In genomic region chr2:162890690-162891311, GRCh38 we compare ENCODE assay signal across 9 cellular contexts. TPM values are rescaled to one million over a fixed set of nuclear protein-coding genes. Genes with fewer than 3 reads are reported as not detected.
DNase-seq lines count a peak whose midpoint lies in the region; ATAC-seq and TF ChIP-seq lines count a peak whose summit lies in the region.
"Had no signal": no experiment of that assay in that cellular context is flagged by ENCODE, and none has a peak within 500 bp of the region (broad histone marks: within the 10 kb centered on the region; RNA-seq: fewer than 3 reads in every experiment).

No MANE protein-coding gene starts in this region.

- H4K8ac ChIP-seq in neuronal stem cell (ENCODE audit: low read depth, low read length) = no peak overlapping the region

- no peaks in the 10 kb centered on the region for H3K36me3 ChIP-seq in Panc1 (ENCODE audit: control insufficient read depth, insufficient read depth, low read length)
- H3K36me3 ChIP-seq in neuronal stem cell (replicated peaks in 1 of 2; ENCODE audit: control insufficient read depth in 2 of 2, insufficient read depth in 2 of 2, low read length in 2 of 2) = no peaks in the 10 kb centered on the region

- ATAC-seq in Panc1 = peak; percentile 90

- H3K4me1 ChIP-seq in Panc1 (ENCODE audit: control insufficient read depth, insufficient read depth, low read length) (no peaks in the 10 kb centered on the region), neuronal stem cell (ENCODE audit: control insufficient read depth in 2 of 2, insufficient read depth in 1 of 2, low read depth in 1 of 2, low read length in 2 of 2) (no peaks in the 10 kb centered on the region)

- H3K4me1 Mint-ChIP-seq in endothelial cell (ENCODE audit: unreplicated experiment) = peaks cover 7% of the 10 kb centered on the region
- peaks cover 2% of the 10 kb centered on the region for H3K4me1 Mint-ChIP-seq in T-helper 2 cell treated with Interferon-gamma antibody and Interleukin-4, amounts not matched to agents 5 μg/mL and 100 μg/mL, for 36 hours (ENCODE audit: low read depth)

- BruUV-seq in Panc1 (replicated peaks; lab: Mats Ljungman, UMichigan) = no TSS peak

- no peaks in the 10 kb centered on the region for H3K79me1 ChIP-seq in neuronal stem cell (ENCODE audit: low read depth, low read length)

- H3K4ac ChIP-seq in neuronal stem cell (ENCODE audit: low read length) = no peak overlapping the region

- intact Hi-C loops in Panc1 (cut with micrococcal nuclease; ENCODE audit: unreplicated experiment) = loop anchor here (1.0 kb wide), 1 partner anchor 242 kb away; no protein-coding TSS in a partner anchor

- H3K14ac ChIP-seq in neuronal stem cell (ENCODE audit: low read length) = no peak overlapping the region

- no peaks in the 10 kb centered on the region for H3K9me3 Mint-ChIP-seq in endothelial cell (ENCODE audit: unreplicated experiment)
- H3K9me3 Mint-ChIP-seq in T-helper 2 cell treated with Interferon-gamma antibody and Interleukin-4, amounts not matched to agents 5 μg/mL and 100 μg/mL, for 36 hours = no peaks in the 10 kb centered on the region

- H2BK15ac ChIP-seq in neuronal stem cell (ENCODE audit: low read length) = no peak overlapping the region

- in situ Hi-C loops in ACHN (cut with HindIII; ENCODE audit: low pct_ligation_motif_present, low pct_unique_long_range_greater_than_20kb, low sequenced_read_pairs) (loop anchor here (25.0 kb wide), 1 partner anchor 246 kb away; no protein-coding TSS in a partner anchor), Panc1 (cut with HindIII; ENCODE audit: low pct_unique_long_range_greater_than_20kb, low sequenced_read_pairs) (no loop called here)

- no peak overlapping the region for H3K4me2 ChIP-seq in neuronal stem cell (ENCODE audit: insufficient read depth, low read length, poor library complexity, severe bottlenecking)

- POLR2A ChIA-PET in GM10248 (lab: Yijun Ruan, JAX) (no interaction called here), Panc1 (lab: Charles Lee) (no interaction called here)

- no peak overlapping the region for H4K91ac ChIP-seq in neuronal stem cell (ENCODE audit: low read depth, low read length, poor library complexity)

- no peak overlapping the region for H2BK5ac ChIP-seq in neuronal stem cell (ENCODE audit: low read length)

- no peak overlapping the region for H3K27ac Mint-ChIP-seq in endothelial cell (ENCODE audit: unreplicated experiment)
- H3K27ac Mint-ChIP-seq in T-helper 2 cell treated with Interferon-gamma antibody and Interleukin-4, amounts not matched to agents 5 μg/mL and 100 μg/mL, for 36 hours = no peak overlapping the region

- H3K27me3 Mint-ChIP-seq in endothelial cell (ENCODE audit: unreplicated experiment) = no peaks in the 10 kb centered on the region
- H3K27me3 Mint-ChIP-seq in T-helper 2 cell treated with Interferon-gamma antibody and Interleukin-4, amounts not matched to agents 5 μg/mL and 100 μg/mL, for 36 hours (ENCODE audit: low read depth) = no peaks in the 10 kb centered on the region

- WGBS in neuronal stem cell (ENCODE audit: extremely low coverage in 2 of 2, insufficient read length in 2 of 2, insufficient replicate concordance in 1 of 2), 2 donors = no CpG with 5 or more reads among the region's 4 CpGs

- no peak overlapping the region for H2AK5ac ChIP-seq in neuronal stem cell (ENCODE audit: low read depth, low read length)

- no peak overlapping the region for H3K23ac ChIP-seq in neuronal stem cell (ENCODE audit: low read depth, low read length, poor library complexity)

- H3K4me3 Mint-ChIP-seq in endothelial cell (ENCODE audit: unreplicated experiment) = no peak overlapping the region
- no peak overlapping the region for H3K4me3 Mint-ChIP-seq in T-helper 2 cell treated with Interferon-gamma antibody and Interleukin-4, amounts not matched to agents 5 μg/mL and 100 μg/mL, for 36 hours

- H3K27ac ChIP-seq in Panc1 (ENCODE audit: low read length) (no peak overlapping the region), neuronal stem cell (replicated peaks; ENCODE audit: low read length) (no peak overlapping the region)
- H3K27ac ChIP-seq: skin epidermis had no signal

- DNase-seq in ACHN (peak; percentile 78), GM10248 (ENCODE audit: extremely low spot score) (peak; percentile 26), H4 (ENCODE audit: low spot score) (peak; percentile 76), HuH-7.5 (ENCODE audit: low spot score) (peak; percentile 14), Panc1 (ENCODE audit: low read depth, low spot score) (peak; percentile 47), endothelial cell (ENCODE audit: low spot score) (peak; percentile 30), neuronal stem cell (ENCODE audit: low spot score) (peak; percentile 48)
- no peak for DNase-seq in T-helper 2 cell treated with Interferon-gamma antibody and Interleukin-4, amounts not matched to agents 5 μg/mL and 100 μg/mL, for 36 hours (ENCODE audit: low spot score)

- H3K4me3 ChIP-seq in Panc1 (ENCODE audit: low read depth in 2 of 2, low read length in 2 of 2) (no peak overlapping the region), neuronal stem cell (ENCODE audit: low read length in 2 of 2) (no peak overlapping the region)
- H3K4me3 ChIP-seq: skin epidermis had no signal

- H3K9me3 ChIP-seq in Panc1 (ENCODE audit: control insufficient read depth, insufficient read depth, low read depth, low read length) = no peaks in the 10 kb centered on the region
- H3K9me3 ChIP-seq in neuronal stem cell (replicated peaks in 1 of 2; ENCODE audit: control insufficient read depth in 2 of 2, insufficient read depth in 1 of 2, low read depth in 1 of 2, low read length in 2 of 2) = no peaks in the 10 kb centered on the region

- CTCF ChIA-PET in GM10248 (lab: Yijun Ruan, JAX) = interaction anchor here (0.7 to 1.5 kb wide), 11 partner anchors 8 to 242 kb away, joined by 3 to 7 read pairs (median 4); no protein-coding TSS in a partner anchor
- CTCF ChIA-PET in Panc1 (lab: Charles Lee) = no interaction called here

- peak; percentile 90 for TF ChIP-seq CTCF in GM10248 (IDR thresholded peaks at IDR 0.05; ENCODE audit: control extremely low read depth, extremely low read depth, low read depth, missing control alignments)
- peak; percentile 82 for TF ChIP-seq CTCF in Panc1 (IDR thresholded peaks at IDR 0.05)
- TF ChIP-seq CTCF in endothelial cell (IDR thresholded peaks at IDR 0.05; ENCODE audit: unreplicated experiment) = peak; percentile 83

- no peak overlapping the region for H2BK120ac ChIP-seq in neuronal stem cell (ENCODE audit: low read depth, low read length)

- H3K9ac ChIP-seq in neuronal stem cell (ENCODE audit: low read depth, low read length, poor library complexity) = no peak overlapping the region

- H2BK12ac ChIP-seq in neuronal stem cell (ENCODE audit: low read length) = no peak overlapping the region

- H3K36me3 Mint-ChIP-seq in endothelial cell (ENCODE audit: low read depth, unreplicated experiment) = no peaks in the 10 kb centered on the region
- H3K36me3 Mint-ChIP-seq in T-helper 2 cell treated with Interferon-gamma antibody and Interleukin-4, amounts not matched to agents 5 μg/mL and 100 μg/mL, for 36 hours (ENCODE audit: low read depth) = no peaks in the 10 kb centered on the region

- H2AFZ ChIP-seq in neuronal stem cell (ENCODE audit: low read length) = no peak overlapping the region

- no peaks in the 10 kb centered on the region for H3K27me3 ChIP-seq in Panc1 (ENCODE audit: control insufficient read depth, insufficient read depth, low read length)
- no peaks in the 10 kb centered on the region for H3K27me3 ChIP-seq in neuronal stem cell (ENCODE audit: control insufficient read depth in 3 of 3, insufficient read depth in 3 of 3, low read depth in 1 of 3, low read length in 3 of 3)

- no peak overlapping the region for H3K18ac ChIP-seq in neuronal stem cell (ENCODE audit: low read length)

RNA-seq across cellular contexts. Expression of gene KCNH7, which starts 52.2 kb away (rescaled TPM):
- 0.06 TPM in 1 of 2 replicates, not detected in the other for total RNA-seq in H4 (2014; rRNA removed; shearing (Covaris generic))
- total RNA-seq in Panc1 (2021; ENCODE audit: unreplicated experiment) = 1.2 TPM
- 0.16 TPM for polyA plus RNA-seq in Panc1 (2012; ENCODE audit: insufficient read length)
- total RNA-seq in endothelial cell (ENCODE audit: unreplicated experiment) = 6.8 TPM
- 1.9 TPM for polyA plus RNA-seq in neuronal stem cell (2013, experiment 1 of 2)
- 1.9 TPM for polyA plus RNA-seq in neuronal stem cell (2013, experiment 2 of 2)
